ENCODE assay signal across 1 cellular context in genomic region chr14:33964599-33965317, GRCh38.
A peak's percentile ranks its signal among the peaks of the same experiment; 100 is the strongest.
TF ChIP-seq lines count a peak whose summit lies in the region.

No MANE protein-coding gene starts in this region.

TF ChIP-seq in K562, 482 proteins besides CTCF, POLR2A, EP300 and RAD21 (continued from another document):
- TF ChIP-seq, protein P1, sequence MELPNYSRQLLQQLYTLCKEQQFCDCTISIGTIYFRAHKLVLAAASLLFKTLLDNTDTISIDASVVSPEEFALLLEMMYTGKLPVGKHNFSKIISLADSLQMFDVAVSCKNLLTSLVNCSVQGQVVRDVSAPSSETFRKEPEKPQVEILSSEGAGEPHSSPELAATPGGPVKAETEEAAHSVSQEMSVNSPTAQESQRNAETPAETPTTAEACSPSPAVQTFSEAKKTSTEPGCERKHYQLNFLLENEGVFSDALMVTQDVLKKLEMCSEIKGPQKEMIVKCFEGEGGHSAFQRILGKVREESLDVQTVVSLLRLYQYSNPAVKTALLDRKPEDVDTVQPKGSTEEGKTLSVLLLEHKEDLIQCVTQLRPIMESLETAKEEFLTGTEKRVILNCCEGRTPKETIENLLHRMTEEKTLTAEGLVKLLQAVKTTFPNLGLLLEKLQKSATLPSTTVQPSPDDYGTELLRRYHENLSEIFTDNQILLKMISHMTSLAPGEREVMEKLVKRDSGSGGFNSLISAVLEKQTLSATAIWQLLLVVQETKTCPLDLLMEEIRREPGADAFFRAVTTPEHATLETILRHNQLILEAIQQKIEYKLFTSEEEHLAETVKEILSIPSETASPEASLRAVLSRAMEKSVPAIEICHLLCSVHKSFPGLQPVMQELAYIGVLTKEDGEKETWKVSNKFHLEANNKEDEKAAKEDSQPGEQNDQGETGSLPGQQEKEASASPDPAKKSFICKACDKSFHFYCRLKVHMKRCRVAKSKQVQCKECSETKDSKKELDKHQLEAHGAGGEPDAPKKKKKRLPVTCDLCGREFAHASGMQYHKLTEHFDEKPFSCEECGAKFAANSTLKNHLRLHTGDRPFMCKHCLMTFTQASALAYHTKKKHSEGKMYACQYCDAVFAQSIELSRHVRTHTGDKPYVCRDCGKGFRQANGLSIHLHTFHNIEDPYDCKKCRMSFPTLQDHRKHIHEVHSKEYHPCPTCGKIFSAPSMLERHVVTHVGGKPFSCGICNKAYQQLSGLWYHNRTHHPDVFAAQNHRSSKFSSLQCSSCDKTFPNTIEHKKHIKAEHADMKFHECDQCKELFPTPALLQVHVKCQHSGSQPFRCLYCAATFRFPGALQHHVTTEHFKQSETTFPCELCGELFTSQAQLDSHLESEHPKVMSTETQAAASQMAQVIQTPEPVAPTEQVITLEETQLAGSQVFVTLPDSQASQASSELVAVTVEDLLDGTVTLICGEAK (IDR thresholded peaks at IDR 0.05): peak; percentile 54
- TF ChIP-seq, protein P1 (CRISPR knock-in tag; IDR thresholded peaks at IDR 0.05): no peak
- TF ChIP-seq SMARCA4 (IDR thresholded peaks at IDR 0.05) (peak; percentile 33; the same call in 1 of the 2 replicates), NCOR1 (IDR thresholded peaks at IDR 0.05) (no peak), NR2C2 (CRISPR knock-in tag; IDR thresholded peaks at IDR 0.05) (no peak), NR2C2 (tag; IDR thresholded peaks at IDR 0.05) (peak; percentile 85), TCF3 (CRISPR knock-in tag; IDR thresholded peaks at IDR 0.05) (0 out of 2 replicates have a peak, but pooled peaks have one; percentile 30), E2F3 (CRISPR knock-in tag; IDR thresholded peaks at IDR 0.05) (no peak), NEUROD1 (IDR thresholded peaks at IDR 0.05; ENCODE audit: borderline replicate concordance, low read depth, low read length, partially characterized antibody) (peak; percentile 14), RERE (CRISPR knock-in tag; IDR thresholded peaks at IDR 0.05; ENCODE audit: borderline replicate concordance) (no peak), TRIM28 (IDR thresholded peaks at IDR 0.05) (no peak), L3MBTL2 (IDR thresholded peaks at IDR 0.05) (0 out of 2 replicates have a peak, but pooled peaks have one; percentile 8), GATAD2B (IDR thresholded peaks at IDR 0.05; ENCODE audit: borderline replicate concordance) (peak; percentile 29; the same call in 1 of the 2 replicates), CHD4 (IDR thresholded peaks at IDR 0.05; ENCODE audit: insufficient read depth, insufficient replicate concordance, low read depth, low read length, poor library complexity, severe bottlenecking) (peak; percentile 66), CBX8 (IDR thresholded peaks at IDR 0.05; ENCODE audit: borderline replicate concordance, extremely low read depth, low read depth, low read length, poor library complexity, severe bottlenecking) (no peak), ZKSCAN3 (CRISPR knock-in tag; IDR thresholded peaks at IDR 0.05) (no peak), ELF1 (tag; IDR thresholded peaks at IDR 0.05) (0 out of 2 replicates have a peak, but pooled peaks have one; percentile 30), JUND (IDR thresholded peaks at IDR 0.05; ENCODE audit: borderline replicate concordance, low read depth, low read length) (no peak), JUND (tag; IDR thresholded peaks at IDR 0.05; ENCODE audit: borderline replicate concordance, low read depth, low read length) (peak; percentile 22; the same call in 1 of the 3 replicates), ZEB2 (IDR thresholded peaks at IDR 0.05) (peak; percentile 47; the same call in 1 of the 2 replicates), SOX6 (IDR thresholded peaks at IDR 0.05) (peak; percentile 57; the same call in 1 of the 2 replicates), ZNF57 (CRISPR knock-in tag; IDR thresholded peaks at IDR 0.05) (no peak), ARID1B (IDR thresholded peaks at IDR 0.05) (peak; percentile 36; the same call in 1 of the 2 replicates), CTBP1 (IDR thresholded peaks at IDR 0.05; ENCODE audit: borderline replicate concordance) (peak; percentile 54), CBFA2T3 (IDR thresholded peaks at IDR 0.05) (peak; percentile 47), BRD9 (IDR thresholded peaks at IDR 0.05; ENCODE audit: low read depth, partially characterized antibody) (peak; percentile 66), GABPA (tag; conservative IDR thresholded peaks at IDR 0.05; ENCODE audit: low read depth) (peak; percentile 61), STAT5A (IDR thresholded peaks at IDR 0.05; ENCODE audit: borderline replicate concordance, low read length) (peak; percentile 19; the same call in 1 of the 2 replicates), CSDE1 (IDR thresholded peaks at IDR 0.05) (no peak)
- TF ChIP-seq, protein P2, sequence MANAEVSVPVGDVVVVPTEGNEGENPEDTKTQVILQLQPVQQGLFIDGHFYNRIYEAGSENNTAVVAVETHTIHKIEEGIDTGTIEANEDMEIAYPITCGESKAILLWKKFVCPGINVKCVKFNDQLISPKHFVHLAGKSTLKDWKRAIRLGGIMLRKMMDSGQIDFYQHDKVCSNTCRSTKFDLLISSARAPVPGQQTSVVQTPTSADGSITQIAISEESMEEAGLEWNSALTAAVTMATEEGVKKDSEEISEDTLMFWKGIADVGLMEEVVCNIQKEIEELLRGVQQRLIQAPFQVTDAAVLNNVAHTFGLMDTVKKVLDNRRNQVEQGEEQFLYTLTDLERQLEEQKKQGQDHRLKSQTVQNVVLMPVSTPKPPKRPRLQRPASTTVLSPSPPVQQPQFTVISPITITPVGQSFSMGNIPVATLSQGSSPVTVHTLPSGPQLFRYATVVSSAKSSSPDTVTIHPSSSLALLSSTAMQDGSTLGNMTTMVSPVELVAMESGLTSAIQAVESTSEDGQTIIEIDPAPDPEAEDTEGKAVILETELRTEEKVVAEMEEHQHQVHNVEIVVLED (CRISPR knock-in tag; IDR thresholded peaks at IDR 0.05): no peak
- TF ChIP-seq, protein P3, sequence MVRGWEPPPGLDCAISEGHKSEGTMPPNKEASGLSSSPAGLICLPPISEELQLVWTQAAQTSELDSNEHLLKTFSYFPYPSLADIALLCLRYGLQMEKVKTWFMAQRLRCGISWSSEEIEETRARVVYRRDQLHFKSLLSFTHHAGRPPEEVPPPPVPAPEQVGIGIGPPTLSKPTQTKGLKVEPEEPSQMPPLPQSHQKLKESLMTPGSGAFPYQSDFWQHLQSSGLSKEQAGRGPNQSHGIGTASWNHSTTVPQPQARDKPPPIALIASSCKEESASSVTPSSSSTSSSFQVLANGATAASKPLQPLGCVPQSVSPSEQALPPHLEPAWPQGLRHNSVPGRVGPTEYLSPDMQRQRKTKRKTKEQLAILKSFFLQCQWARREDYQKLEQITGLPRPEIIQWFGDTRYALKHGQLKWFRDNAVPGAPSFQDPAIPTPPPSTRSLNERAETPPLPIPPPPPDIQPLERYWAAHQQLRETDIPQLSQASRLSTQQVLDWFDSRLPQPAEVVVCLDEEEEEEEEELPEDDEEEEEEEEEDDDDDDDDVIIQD (CRISPR knock-in tag; IDR thresholded peaks at IDR 0.05): no peak
